ENCODE assay signal across 1 cellular context in genomic region chr22:30248484-30248883, GRCh38.
TF ChIP-seq lines count a peak whose summit lies in the region.

No MANE protein-coding gene starts in this region.

TF ChIP-seq in H1, 55 proteins besides CTCF, POLR2A, EP300 and RAD21:
- TF ChIP-seq GABPA (IDR thresholded peaks at IDR 0.05; ENCODE audit: borderline replicate concordance, insufficient read depth, low read length) (no peak), SAP30 (IDR thresholded peaks at IDR 0.05; ENCODE audit: insufficient read depth, insufficient replicate concordance, low read length) (no peak), BCL11A (IDR thresholded peaks at IDR 0.05; ENCODE audit: low read depth in 2 of 2, low read length in 2 of 2) (no peak)
- TF ChIP-seq, protein P1, sequence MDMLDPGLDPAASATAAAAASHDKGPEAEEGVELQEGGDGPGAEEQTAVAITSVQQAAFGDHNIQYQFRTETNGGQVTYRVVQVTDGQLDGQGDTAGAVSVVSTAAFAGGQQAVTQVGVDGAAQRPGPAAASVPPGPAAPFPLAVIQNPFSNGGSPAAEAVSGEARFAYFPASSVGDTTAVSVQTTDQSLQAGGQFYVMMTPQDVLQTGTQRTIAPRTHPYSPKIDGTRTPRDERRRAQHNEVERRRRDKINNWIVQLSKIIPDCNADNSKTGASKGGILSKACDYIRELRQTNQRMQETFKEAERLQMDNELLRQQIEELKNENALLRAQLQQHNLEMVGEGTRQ (IDR thresholded peaks at IDR 0.05; ENCODE audit: low read length), result no peak
